Comparison of ENCODE assay signal across 10 cellular contexts in the genomic region with DNA sequence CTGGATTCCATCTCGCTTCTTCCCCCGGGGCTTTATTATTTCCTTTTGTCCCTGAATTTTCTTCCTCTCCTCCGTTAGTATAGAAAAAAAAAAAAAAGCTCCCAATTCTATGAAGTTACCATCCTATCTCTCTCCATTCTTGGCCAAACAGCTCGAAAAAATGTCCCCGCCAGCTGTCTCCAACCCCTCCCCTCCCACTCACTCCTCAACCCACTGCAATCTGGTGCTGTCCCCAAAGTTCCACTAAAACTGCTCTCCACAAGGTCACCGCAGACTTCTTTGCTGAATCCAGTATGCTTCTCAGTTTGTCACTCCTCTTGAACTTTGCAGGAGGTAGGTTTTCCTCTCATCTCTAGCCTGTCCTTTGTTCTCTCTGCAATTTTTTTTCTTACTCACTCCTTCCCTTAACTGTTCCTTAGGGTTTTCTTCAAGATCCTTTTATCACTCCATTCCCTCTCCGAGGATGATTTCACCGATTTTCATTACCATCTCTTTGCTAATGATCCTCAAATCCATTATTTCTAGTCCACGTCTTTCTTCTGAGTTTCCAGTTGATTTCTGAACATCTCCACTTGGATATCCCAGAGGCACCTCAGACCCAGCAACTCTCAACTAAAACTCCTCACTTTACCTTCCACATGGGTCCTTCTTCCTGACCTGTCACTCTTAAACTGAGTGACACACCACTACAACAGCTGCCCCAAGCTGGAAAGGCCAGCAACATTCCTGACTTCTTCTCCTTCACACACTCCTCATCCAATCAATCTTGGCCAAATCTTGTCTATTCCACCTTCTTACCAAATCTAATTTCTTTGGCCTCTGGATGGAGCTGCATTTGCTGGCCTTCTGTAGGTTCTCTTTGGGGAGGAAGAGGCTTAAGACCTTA. TPM values are rescaled to one million over a fixed set of nuclear protein-coding genes. Genes with fewer than 3 reads are reported as not detected.
A peak's percentile ranks its signal among the peaks of the same experiment; 100 is the strongest.
DNase-seq lines count a peak whose midpoint lies in the region; ATAC-seq and TF ChIP-seq lines count a peak whose summit lies in the region.
"Had no signal": no experiment of that assay in that cellular context is flagged by ENCODE, and none has a peak within 500 bp of the region (broad histone marks: within the 10 kb centered on the region; RNA-seq: fewer than 3 reads in every experiment).

No MANE protein-coding gene starts in this region.

- peaks cover 23 to 25% of the 10 kb centered on the region in 2 experiments for H3K4me1 ChIP-seq in neutrophil (ENCODE audit: control insufficient read depth in 1 of 2, insufficient read depth in 1 of 2, low read depth in 1 of 2, low read length in 1 of 2)
- peaks cover 29% of the 10 kb centered on the region for H3K4me1 ChIP-seq in suprapubic skin

- H3K4me1 Mint-ChIP-seq in Calu3 (ENCODE audit: low read depth, unreplicated experiment): peaks cover 23% of the 10 kb centered on the region
- peaks cover 25% of the 10 kb centered on the region for H3K4me1 Mint-ChIP-seq in central memory CD8-positive, alpha-beta T cell

- H3K27ac ChIP-seq in KOPT-K1 (ENCODE audit: low read depth, low read length, poor library complexity, severe bottlenecking) (peak overlapping the region; percentile 97), neutrophil (peak overlapping the region; percentile 98), suprapubic skin (no peak overlapping the region)

- BruUV-seq in Calu3 (replicated peaks; lab: Mats Ljungman, UMichigan): no TSS peak

- no peak for TF ChIP-seq EP300 in suprapubic skin (IDR thresholded peaks at IDR 0.05)

- no peaks in the 10 kb centered on the region for H3K27me3 ChIP-seq in neutrophil
- no peaks in the 10 kb centered on the region for H3K27me3 ChIP-seq in suprapubic skin
- H3K27me3 ChIP-seq: SJCRH30 had no signal

- peak overlapping the region; percentile 76 for H3K4me3 Mint-ChIP-seq in Calu3 (ENCODE audit: low read depth, unreplicated experiment)
- peak overlapping the region; percentile 83 for H3K4me3 Mint-ChIP-seq in central memory CD8-positive, alpha-beta T cell

- intact Hi-C loops in Calu3 (cut with micrococcal nuclease; ENCODE audit: unreplicated experiment): no loop called here

- H3K27ac Mint-ChIP-seq in Calu3 (ENCODE audit: unreplicated experiment): peak overlapping the region; percentile 79
- peak overlapping the region; percentile 92 for H3K27ac Mint-ChIP-seq in central memory CD8-positive, alpha-beta T cell (ENCODE audit: low read depth)

- 93% methylated on average over 9 of the region's 9 CpGs for WGBS in suprapubic skin

- no peaks in the 10 kb centered on the region for H3K27me3 Mint-ChIP-seq in Calu3 (ENCODE audit: unreplicated experiment)
- no peaks in the 10 kb centered on the region for H3K27me3 Mint-ChIP-seq in central memory CD8-positive, alpha-beta T cell

- peak overlapping the region; percentile 87 to 97 for H3K4me3 ChIP-seq in neutrophil (ENCODE audit: low read depth in 1 of 2, low read length in 1 of 2)
- no peak overlapping the region for H3K4me3 ChIP-seq in suprapubic skin

- no peak for TF ChIP-seq CTCF in Calu3 (IDR thresholded peaks at IDR 0.05; ENCODE audit: unreplicated experiment)
- TF ChIP-seq CTCF in neutrophil (IDR thresholded peaks at IDR 0.05): no peak
- TF ChIP-seq CTCF in suprapubic skin (IDR thresholded peaks at IDR 0.05): no peak

- TF ChIP-seq POLR2A in suprapubic skin (IDR thresholded peaks at IDR 0.05): no peak

- H3K36me3 ChIP-seq in KOPT-K1 (ENCODE audit: insufficient read depth, low read length): peaks cover 14% of the 10 kb centered on the region
- peaks cover 6% of the 10 kb centered on the region for H3K36me3 ChIP-seq in neutrophil
- H3K36me3 ChIP-seq in suprapubic skin: peaks cover 6% of the 10 kb centered on the region

- no peak for DNase-seq in Calu3
- no peak for DNase-seq in central memory CD8-positive, alpha-beta T cell (ENCODE audit: low spot score in 2 of 2)
- no peak for DNase-seq in suprapubic skin (ENCODE audit: low spot score in 2 of 2)
- DNase-seq in kidney glomerular epithelial cell (lab: John Stamatoyannopoulos, UW): no peak
- DNase-seq: NCI-H1092, SJCRH30, small intestine had no signal

- peaks cover 54% of the 10 kb centered on the region for H3K36me3 Mint-ChIP-seq in Calu3 (ENCODE audit: insufficient read depth, unreplicated experiment)
- peaks cover 33% of the 10 kb centered on the region for H3K36me3 Mint-ChIP-seq in central memory CD8-positive, alpha-beta T cell (ENCODE audit: insufficient read depth)

- CTCF ChIA-PET in Calu3 (lab: Charles Lee): interaction anchor here (0.6 kb wide), 1 partner anchor 20 kb away, joined by 3 read pairs; no protein-coding TSS in a partner anchor

- H3K9me3 Mint-ChIP-seq in Calu3 (ENCODE audit: low read depth, unreplicated experiment): peaks cover 5% of the 10 kb centered on the region
- no peaks in the 10 kb centered on the region for H3K9me3 Mint-ChIP-seq in central memory CD8-positive, alpha-beta T cell

- no peaks in the 10 kb centered on the region for H3K9me3 ChIP-seq in KOPT-K1 (ENCODE audit: insufficient read depth, low read length, poor library complexity, severe bottlenecking)
- no peaks in the 10 kb centered on the region for H3K9me3 ChIP-seq in neutrophil
- no peaks in the 10 kb centered on the region for H3K9me3 ChIP-seq in suprapubic skin
- H3K9me3 ChIP-seq: SJCRH30 had no signal

- no peak for ATAC-seq in central memory CD8-positive, alpha-beta T cell (replicated peaks; ENCODE audit: extremely low read depth, poor library complexity, severe bottlenecking)
- no peak for ATAC-seq in HG03565 (IDR thresholded peaks at IDR 0.05; ENCODE audit: unreplicated experiment)

RNA-seq across cellular contexts. Expression of a gene that starts 1.5 kb away (rescaled TPM):
- total RNA-seq in Calu3 (2022) (401 and 429 TPM in 2 replicates), suprapubic skin (10 to 100 TPM; 52.0 to 73.9 (median 70.8) TPM)

RNA-seq across cellular contexts. Expression of a gene that starts 21.2 kb away (rescaled TPM):
- total RNA-seq in Calu3 (2022) (116 and 117 TPM in 2 replicates), suprapubic skin (10 to 100 TPM; 27.3 to 71.7 (median 33.0) TPM)

RNA-seq across cellular contexts. Expression of a gene that starts 29.9 kb away (rescaled TPM):
- total RNA-seq in Calu3 (2022): 479 and 546 TPM in 2 replicates
- total RNA-seq in suprapubic skin: 10 to 100 TPM; 37.9 to 55.9 (median 50.4) TPM

RNA-seq across cellular contexts. Expression of a gene that starts 52.7 kb away (rescaled TPM):
- total RNA-seq in Calu3 (2022) (56.6 and 58.2 TPM in 2 replicates), suprapubic skin (10 to 100 TPM; 58.6 to 86.7 (median 69.6) TPM)
